In the genomic region with DNA sequence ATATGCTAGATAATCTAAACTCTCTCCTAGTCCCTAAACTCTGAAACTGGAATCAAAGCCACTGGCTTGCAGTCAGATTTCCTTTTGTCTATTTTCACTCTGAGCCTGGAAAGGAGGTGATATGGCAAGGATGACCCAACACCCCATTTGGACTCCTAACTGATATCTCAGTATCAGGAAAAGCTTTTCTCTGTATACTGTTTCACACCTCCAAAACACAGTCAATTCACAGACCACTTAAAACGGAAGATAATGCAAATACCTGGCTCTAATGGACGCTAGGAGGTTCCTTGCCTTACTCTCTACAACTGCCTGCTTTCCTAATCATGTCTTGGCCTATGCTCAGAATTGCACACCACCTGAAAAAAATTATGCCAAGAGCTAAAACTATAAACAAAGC, we compare ENCODE assay signal across 17 cellular contexts. TPM values are rescaled to one million over a fixed set of nuclear protein-coding genes. Genes with fewer than 3 reads are reported as not detected.
DNase-seq lines count a peak whose midpoint lies in the region; ATAC-seq and TF ChIP-seq lines count a peak whose summit lies in the region.
"Had no signal": no experiment of that assay in that cellular context is flagged by ENCODE, and none has a peak within 500 bp of the region (broad histone marks: within the 10 kb centered on the region; RNA-seq: fewer than 3 reads in every experiment).

No MANE protein-coding gene starts in this region.

- no peak for ATAC-seq in GM19463 (IDR thresholded peaks at IDR 0.05; ENCODE audit: unreplicated experiment)
- ATAC-seq: CD8-positive, alpha-beta T cell had no signal

- H3F3A ChIP-seq in smooth muscle cell (ENCODE audit: low read depth): no peaks in the 10 kb centered on the region

- H3K4me3 ChIP-seq in Karpas-422 (ENCODE audit: low read length) (no peak overlapping the region), adipocyte (ENCODE audit: low read length) (no peak overlapping the region), muscle layer of duodenum (ENCODE audit: low read depth in 1 of 2, low read length in 2 of 2) (no peak overlapping the region), smooth muscle cell (no peak overlapping the region)
- H3K4me3 ChIP-seq: SJSA1 had no signal

- H3K9ac ChIP-seq in Karpas-422 (ENCODE audit: low read length): peak overlapping the region; percentile 68
- H3K9ac ChIP-seq in adipocyte (ENCODE audit: low read length): peak overlapping the region; percentile 13
- no peak overlapping the region for H3K9ac ChIP-seq in smooth muscle cell (ENCODE audit: low read depth)

- H3K9me2 ChIP-seq in Karpas-422 (replicated peaks; ENCODE audit: insufficient read depth, low read length): no peaks in the 10 kb centered on the region

- H4K20me1 ChIP-seq in Karpas-422 (ENCODE audit: insufficient read depth, low read depth, low read length): no peaks in the 10 kb centered on the region
- H4K20me1 ChIP-seq in smooth muscle cell (ENCODE audit: low read depth): no peaks in the 10 kb centered on the region

- peak overlapping the region; percentile 57 for H3K4me2 ChIP-seq in Karpas-422 (ENCODE audit: low read depth, low read length, poor library complexity, severe bottlenecking)
- no peak overlapping the region for H3K4me2 ChIP-seq in smooth muscle cell

- H3K4me1 ChIP-seq in Karpas-422 (ENCODE audit: low read length): peaks cover 95% of the 10 kb centered on the region
- peaks cover 42% of the 10 kb centered on the region for H3K4me1 ChIP-seq in adipocyte (ENCODE audit: control insufficient read depth, insufficient read depth, low read length)
- H3K4me1 ChIP-seq in muscle layer of duodenum (ENCODE audit: control insufficient read depth in 1 of 2, insufficient read depth in 2 of 2, low read length in 2 of 2): peaks cover 0 to 12% of the 10 kb centered on the region in 2 donors
- no peaks in the 10 kb centered on the region for H3K4me1 ChIP-seq in smooth muscle cell (ENCODE audit: low read depth)
- H3K4me1 ChIP-seq: BE2C, SJSA1 had no signal

- peak; percentile 68 for DNase-seq in Karpas-422
- no peak for DNase-seq in adipocyte (ENCODE audit: low read depth)
- no peak for DNase-seq in smooth muscle cell (lab: John Stamatoyannopoulos, UW; ENCODE audit: unreplicated experiment)
- DNase-seq in substantia nigra (lab: John Stamatoyannopoulos, UW): no peak
- DNase-seq in mesenteric fat pad (ENCODE audit: low spot score): no peak
- DNase-seq: BE2C; CD8-positive, alpha-beta T cell; HCEC 1CT; MV-4-11; NCI-H1417 treated with DMSO at 0.1 percent for 48 hours; NCI-H2029 treated with DMSO at 0.1 percent for 48 hours; NCI-H510A treated with DMSO at 0.1 percent for 48 hours had no signal

- no peak for TF ChIP-seq CTCF in smooth muscle cell (IDR thresholded peaks at IDR 0.05; ENCODE audit: borderline replicate concordance, insufficient read depth, poor library complexity, severe bottlenecking)

- H2AFZ ChIP-seq in Karpas-422 (ENCODE audit: low read length): peak overlapping the region; percentile 37
- H2AFZ ChIP-seq in smooth muscle cell (ENCODE audit: low read depth): peak overlapping the region; percentile 26

- H3K36me3 ChIP-seq in Karpas-422 (ENCODE audit: insufficient read depth, low read length) (no peaks in the 10 kb centered on the region), adipocyte (ENCODE audit: control insufficient read depth, insufficient read depth, low read length, severe bottlenecking) (no peaks in the 10 kb centered on the region), muscle layer of duodenum (ENCODE audit: control insufficient read depth in 1 of 2, insufficient read depth in 2 of 2, low read length in 2 of 2) (no peaks in the 10 kb centered on the region), smooth muscle cell (ENCODE audit: low read depth) (no peaks in the 10 kb centered on the region)
- H3K36me3 ChIP-seq: BE2C, SJSA1 had no signal

- no peaks in the 10 kb centered on the region for H3K27me3 ChIP-seq in Karpas-422 (ENCODE audit: low read length)
- H3K27me3 ChIP-seq in adipocyte (replicated peaks; ENCODE audit: control insufficient read depth, insufficient read depth, low read length): no peaks in the 10 kb centered on the region
- H3K27me3 ChIP-seq in muscle layer of duodenum (ENCODE audit: low read depth, low read length): no peaks in the 10 kb centered on the region
- no peaks in the 10 kb centered on the region for H3K27me3 ChIP-seq in smooth muscle cell (ENCODE audit: low read depth)
- H3K27me3 ChIP-seq: BE2C, SJSA1 had no signal

- no peaks in the 10 kb centered on the region for H3K9me3 ChIP-seq in Karpas-422 (ENCODE audit: low read length)
- no peaks in the 10 kb centered on the region for H3K9me3 ChIP-seq in adipocyte (ENCODE audit: control insufficient read depth, low read length)
- H3K9me3 ChIP-seq in muscle layer of duodenum (ENCODE audit: control insufficient read depth in 1 of 2, low read length in 2 of 2): no peaks in the 10 kb centered on the region
- H3K9me3 ChIP-seq in smooth muscle cell (replicated peaks; ENCODE audit: low read depth): no peaks in the 10 kb centered on the region
- H3K9me3 ChIP-seq: BE2C, SJSA1 had no signal

- peak overlapping the region; percentile 95 for H3K27ac ChIP-seq in Karpas-422 (ENCODE audit: low read length)
- peak overlapping the region; percentile 12 for H3K27ac ChIP-seq in muscle layer of duodenum (ENCODE audit: low read length)
- H3K27ac ChIP-seq in smooth muscle cell (ENCODE audit: low read depth): no peak overlapping the region
- H3K27ac ChIP-seq in substantia nigra (ENCODE audit: low read depth, low read length, poor library complexity, severe bottlenecking): no peak overlapping the region
- H3K27ac ChIP-seq: SJSA1 had no signal

- WGBS in smooth muscle cell (ENCODE audit: low lambda C conversion rate): 82% methylated on average over 2 of the region's 2 CpGs

- H3K79me2 ChIP-seq in Karpas-422 (ENCODE audit: low read length): no peaks in the 10 kb centered on the region
- H3K79me2 ChIP-seq in smooth muscle cell (ENCODE audit: low read depth): no peaks in the 10 kb centered on the region

RNA-seq across cellular contexts. Expression of gene SPATA12, which starts 31.4 kb away (rescaled TPM):
- total RNA-seq in Karpas-422 (2014; rRNA removed; shearing (Covaris generic); ENCODE audit: low replicate concordance): 3.2 and 3.9 TPM in 2 replicates
- not detected in 2 replicates for total RNA-seq in smooth muscle cell
- polyA plus RNA-seq in smooth muscle cell: not detected in 2 replicates
- total RNA-seq in mesenteric fat pad: not detected
- total RNA-seq: CD8-positive, alpha-beta T cell; RPMI7951; SJSA1 had no signal
- polyA plus RNA-seq: IgD-negative memory B cell had no signal

Comparison
In these comparisons a context has a peak if more than half of its experiments do, and no peak if none do; other contexts are left out.
1. H3K27ac ChIP-seq: peak in Karpas-422 (single experiment) and muscle layer of duodenum (single experiment); none in smooth muscle cell (single experiment) and substantia nigra (single experiment).